ENCODE assay signal across 8 cellular contexts in the genomic region with DNA sequence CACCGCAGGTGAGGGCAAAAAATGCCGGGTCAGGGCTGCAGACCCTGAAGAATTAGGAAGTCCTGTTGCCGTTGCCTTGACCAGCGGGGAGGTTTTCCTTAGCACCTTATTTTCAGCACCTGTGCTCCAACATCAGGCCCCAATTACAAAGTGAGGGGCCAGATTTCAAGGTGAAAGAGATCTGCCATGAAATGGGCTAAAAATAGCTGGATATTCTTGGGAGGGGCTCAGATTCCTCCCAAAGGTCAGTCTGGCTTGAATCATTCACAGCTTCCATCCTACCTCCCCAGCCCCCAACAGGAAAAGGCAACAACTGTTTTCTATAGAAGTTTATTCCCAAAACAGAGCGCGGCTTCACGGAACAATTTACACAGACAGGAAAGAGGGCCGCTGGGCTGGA. TPM values are rescaled to one million over a fixed set of nuclear protein-coding genes. Genes with fewer than 3 reads are reported as not detected.
A peak's percentile ranks its signal among the peaks of the same experiment; 100 is the strongest.
DNase-seq lines count a peak whose midpoint lies in the region; ATAC-seq, FAIRE-seq and TF ChIP-seq lines count a peak whose summit lies in the region.

No MANE protein-coding gene starts in this region.

- no peak for TF ChIP-seq CTCF in GM12875 (IDR thresholded peaks at IDR 0.05; ENCODE audit: borderline replicate concordance, insufficient read depth, low read depth, low read length)
- no peak for TF ChIP-seq CTCF in WERI-Rb-1 (IDR thresholded peaks at IDR 0.05; ENCODE audit: low read depth, low read length)
- no peak for TF ChIP-seq CTCF in sigmoid colon (IDR thresholded peaks at IDR 0.05)

- no peak for DNase-seq in WERI-Rb-1
- peak; percentile 39 for DNase-seq in foreskin melanocyte
- DNase-seq in sigmoid colon = no peak
- DNase-seq in LoVo (ENCODE audit: low spot score) = no peak
- no peak for DNase-seq in frontal cortex (ENCODE audit: low spot score in 2 of 2)
- no peak for DNase-seq in NCI-H82 (lab: John Stamatoyannopoulos, UW)

- intact Hi-C loops in sigmoid colon (cut with DNase I) = no loop called here

- H3K27me3 ChIP-seq in WERI-Rb-1 (ENCODE audit: insufficient read depth, low read depth, severe bottlenecking) (no peaks in the 10 kb centered on the region), sigmoid colon (no peaks in the 10 kb centered on the region)

- no peak for FAIRE-seq in frontal cortex (lab: Jason Lieb, UNC)

- ATAC-seq in HG02885 (IDR thresholded peaks at IDR 0.05; ENCODE audit: poor library complexity, unreplicated experiment) = no peak

- H3K4me1 ChIP-seq in sigmoid colon = peaks cover 0 to 26% (median 21%) of the 10 kb centered on the region in 4 donors

- TF ChIP-seq POLR2A in sigmoid colon (IDR thresholded peaks at IDR 0.05) = no peak

- H3K4me3 ChIP-seq in GM12875 (ENCODE audit: low read depth, low read length) = peak overlapping the region; percentile 83
- H3K4me3 ChIP-seq in WERI-Rb-1 (ENCODE audit: low read depth, low read length) = peak overlapping the region; percentile 54
- H3K4me3 ChIP-seq in sigmoid colon = peak overlapping the region; percentile 73 to 86 (median 80)

- WGBS in sigmoid colon, 2 donors = 36 to 37% methylated on average over 8 of the region's 8 CpGs

- H3K27ac ChIP-seq in WERI-Rb-1 (peak overlapping the region; percentile 72), sigmoid colon (peak overlapping the region; percentile 87 to 91 (median 87))

- H3K36me3 ChIP-seq in WERI-Rb-1 (peaks cover 59% of the 10 kb centered on the region), sigmoid colon (peaks cover 0 to 17% (median 5%) of the 10 kb centered on the region in 4 donors)

- TF ChIP-seq EP300 in sigmoid colon (IDR thresholded peaks at IDR 0.05) = no peak

- no peaks in the 10 kb centered on the region for H3K9me3 ChIP-seq in WERI-Rb-1 (ENCODE audit: severe bottlenecking)
- H3K9me3 ChIP-seq in sigmoid colon = no peaks in the 10 kb centered on the region

RNA-seq across cellular contexts. Expression of a gene that starts 0.9 kb away (rescaled TPM):
- 10 to 100 TPM in 3 of 4 donors, 1 to 10 TPM in 1; 6.4 to 33.0 (median 17.0) TPM for total RNA-seq in sigmoid colon
- polyA plus RNA-seq in sigmoid colon = 10 to 100 TPM in 1 of 3 donors, 1 to 10 TPM in 2; 9.0 to 70.8 (median 9.7) TPM
- 4.1 TPM for total RNA-seq in frontal cortex

RNA-seq across cellular contexts. Expression of a gene that starts 14.6 kb away (rescaled TPM):
- total RNA-seq in sigmoid colon = not detected
- 1 to 10 TPM in 1 of 3 donors, not detected in 2; 1.2 TPM for polyA plus RNA-seq in sigmoid colon
- not detected for total RNA-seq in frontal cortex

RNA-seq across cellular contexts. Expression of a gene that starts 26.5 kb away (rescaled TPM):
- 1 to 10 TPM in 2 of 4 donors, under 1 TPM in 2; 0.33 to 1.4 (median 0.72) TPM for total RNA-seq in sigmoid colon
- 1 to 10 TPM in 1 of 3 donors, under 1 TPM in 2; under 0.01 to 2.5 (median under 0.01) TPM for polyA plus RNA-seq in sigmoid colon
- 27.7 TPM for total RNA-seq in frontal cortex

RNA-seq across cellular contexts. Expression of a gene that starts 26.7 kb away (rescaled TPM):
- total RNA-seq in sigmoid colon = 100 to 1,000 TPM; 199 to 241 (median 223) TPM
- 100 to 1,000 TPM; 451 to 828 (median 586) TPM for polyA plus RNA-seq in sigmoid colon
- total RNA-seq in frontal cortex = 149 TPM

RNA-seq across cellular contexts. Expression of a gene that starts 41.0 kb away (rescaled TPM):
- total RNA-seq in sigmoid colon (1 to 10 TPM; 1.5 to 9.4 (median 2.6) TPM), frontal cortex (1.2 TPM)
- 10 to 100 TPM in 1 of 3 donors, 1 to 10 TPM in 2; 1.4 to 15.4 (median 3.0) TPM for polyA plus RNA-seq in sigmoid colon

Comparison
In these comparisons a context has a peak if more than half of its experiments do, and no peak if none do; other contexts are left out.
1. RNA of a gene that starts 26.5 kb away (total RNA-seq): 27.7 TPM in frontal cortex (single experiment); 0.33 to 1.4 TPM in sigmoid colon; every median in the first group is over 10 times any median in the second.
2. Peak in every context shown above with its lines, with median percentiles within 50 percentile points of each other: H3K4me3 ChIP-seq.